ENCODE assay signal across 1 cellular context in the genomic region with DNA sequence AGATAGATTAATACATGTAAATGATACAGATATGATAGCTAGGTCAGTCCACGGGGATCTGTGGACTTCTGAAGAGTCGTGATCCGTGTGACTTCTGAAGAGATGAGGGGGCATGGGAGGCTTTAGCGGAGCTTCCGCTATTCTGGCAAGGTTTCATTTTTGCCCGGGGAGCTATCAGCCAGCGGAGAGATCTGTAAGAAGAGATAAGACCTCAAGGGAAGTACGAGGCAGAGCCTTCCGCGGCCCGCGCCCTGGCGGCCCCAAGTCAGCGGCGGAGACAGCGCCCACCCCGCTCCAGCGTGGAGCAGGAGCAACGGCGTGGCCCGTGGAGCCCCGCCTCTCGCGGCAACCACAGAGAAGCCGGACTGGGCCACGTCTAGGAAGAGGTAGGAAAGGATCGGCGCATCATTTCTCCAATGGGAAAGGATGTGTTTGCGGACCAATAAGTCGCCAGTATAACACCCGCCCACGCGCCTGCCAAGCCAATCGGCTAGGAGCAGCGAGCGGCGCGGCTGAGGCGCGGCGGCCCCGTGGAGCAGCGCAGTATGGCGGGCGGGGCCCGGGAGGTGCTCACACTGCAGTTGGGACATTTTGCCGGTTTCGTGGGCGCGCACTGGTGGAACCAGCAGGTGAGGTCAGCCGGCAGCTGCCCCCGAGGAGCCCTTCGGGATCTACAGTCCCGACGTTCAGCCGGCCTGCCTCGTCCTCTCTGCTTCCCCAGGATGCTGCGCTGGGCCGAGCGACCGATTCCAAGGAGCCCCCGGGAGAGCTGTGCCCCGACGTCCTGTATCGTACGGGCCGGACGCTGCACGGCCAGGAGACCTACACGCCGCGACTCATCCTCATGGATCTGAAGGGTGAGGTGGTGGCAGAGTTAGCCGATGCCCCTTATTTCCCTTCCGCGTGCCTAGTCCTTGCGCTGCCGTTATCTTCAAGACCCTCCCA.
TF ChIP-seq lines count a peak whose summit lies in the region.

No MANE protein-coding gene starts in this region.

TF ChIP-seq in HepG2, 621 proteins besides CTCF, POLR2A, EP300 and RAD21 (continued from another document and continues in another):
- peak; percentile 94 for TF ChIP-seq POLR2G (IDR thresholded peaks at IDR 0.05; ENCODE audit: low read depth, low read length)
- TF ChIP-seq ZNF782 (CRISPR knock-in tag; IDR thresholded peaks at IDR 0.05; ENCODE audit: borderline replicate concordance), result peak; percentile 37; the same call in 1 of the 2 replicates
- TF ChIP-seq, protein P1, sequence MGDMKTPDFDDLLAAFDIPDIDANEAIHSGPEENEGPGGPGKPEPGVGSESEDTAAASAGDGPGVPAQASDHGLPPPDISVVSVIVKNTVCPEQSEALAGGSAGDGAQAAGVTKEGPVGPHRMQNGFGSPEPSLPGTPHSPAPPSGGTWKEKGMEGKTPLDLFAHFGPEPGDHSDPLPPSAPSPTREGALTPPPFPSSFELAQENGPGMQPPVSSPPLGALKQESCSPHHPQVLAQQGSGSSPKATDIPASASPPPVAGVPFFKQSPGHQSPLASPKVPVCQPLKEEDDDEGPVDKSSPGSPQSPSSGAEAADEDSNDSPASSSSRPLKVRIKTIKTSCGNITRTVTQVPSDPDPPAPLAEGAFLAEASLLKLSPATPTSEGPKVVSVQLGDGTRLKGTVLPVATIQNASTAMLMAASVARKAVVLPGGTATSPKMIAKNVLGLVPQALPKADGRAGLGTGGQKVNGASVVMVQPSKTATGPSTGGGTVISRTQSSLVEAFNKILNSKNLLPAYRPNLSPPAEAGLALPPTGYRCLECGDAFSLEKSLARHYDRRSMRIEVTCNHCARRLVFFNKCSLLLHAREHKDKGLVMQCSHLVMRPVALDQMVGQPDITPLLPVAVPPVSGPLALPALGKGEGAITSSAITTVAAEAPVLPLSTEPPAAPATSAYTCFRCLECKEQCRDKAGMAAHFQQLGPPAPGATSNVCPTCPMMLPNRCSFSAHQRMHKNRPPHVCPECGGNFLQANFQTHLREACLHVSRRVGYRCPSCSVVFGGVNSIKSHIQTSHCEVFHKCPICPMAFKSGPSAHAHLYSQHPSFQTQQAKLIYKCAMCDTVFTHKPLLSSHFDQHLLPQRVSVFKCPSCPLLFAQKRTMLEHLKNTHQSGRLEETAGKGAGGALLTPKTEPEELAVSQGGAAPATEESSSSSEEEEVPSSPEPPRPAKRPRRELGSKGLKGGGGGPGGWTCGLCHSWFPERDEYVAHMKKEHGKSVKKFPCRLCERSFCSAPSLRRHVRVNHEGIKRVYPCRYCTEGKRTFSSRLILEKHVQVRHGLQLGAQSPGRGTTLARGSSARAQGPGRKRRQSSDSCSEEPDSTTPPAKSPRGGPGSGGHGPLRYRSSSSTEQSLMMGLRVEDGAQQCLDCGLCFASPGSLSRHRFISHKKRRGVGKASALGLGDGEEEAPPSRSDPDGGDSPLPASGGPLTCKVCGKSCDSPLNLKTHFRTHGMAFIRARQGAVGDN (CRISPR knock-in tag; IDR thresholded peaks at IDR 0.05), result peak; percentile 84
- 0 out of 2 replicates have a peak, but pooled peaks have one; percentile 46 for TF ChIP-seq KAT7 (CRISPR knock-in tag; IDR thresholded peaks at IDR 0.05; ENCODE audit: borderline replicate concordance)
- TF ChIP-seq, protein P2, sequence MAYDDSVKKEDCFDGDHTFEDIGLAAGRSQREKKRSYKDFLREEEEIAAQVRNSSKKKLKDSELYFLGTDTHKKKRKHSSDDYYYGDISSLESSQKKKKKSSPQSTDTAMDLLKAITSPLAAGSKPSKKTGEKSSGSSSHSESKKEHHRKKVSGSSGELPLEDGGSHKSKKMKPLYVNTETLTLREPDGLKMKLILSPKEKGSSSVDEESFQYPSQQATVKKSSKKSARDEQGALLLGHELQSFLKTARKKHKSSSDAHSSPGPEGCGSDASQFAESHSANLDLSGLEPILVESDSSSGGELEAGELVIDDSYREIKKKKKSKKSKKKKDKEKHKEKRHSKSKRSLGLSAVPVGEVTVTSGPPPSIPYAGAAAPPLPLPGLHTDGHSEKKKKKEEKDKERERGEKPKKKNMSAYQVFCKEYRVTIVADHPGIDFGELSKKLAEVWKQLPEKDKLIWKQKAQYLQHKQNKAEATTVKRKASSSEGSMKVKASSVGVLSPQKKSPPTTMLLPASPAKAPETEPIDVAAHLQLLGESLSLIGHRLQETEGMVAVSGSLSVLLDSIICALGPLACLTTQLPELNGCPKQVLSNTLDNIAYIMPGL (CRISPR knock-in tag; IDR thresholded peaks at IDR 0.05; ENCODE audit: borderline replicate concordance in 1 of 2, low read depth in 1 of 2), result peak; percentile 43 to 71; a peak in 3 of 4 replicates
- TF ChIP-seq POLR2AphosphoS5 (IDR thresholded peaks at IDR 0.05; ENCODE audit: low read depth, low read length), result peak; percentile 76
- peak; percentile 18; the same call in 1 of the 2 replicates for TF ChIP-seq ZNF768 (CRISPR knock-in tag; IDR thresholded peaks at IDR 0.05)
- TF ChIP-seq RBFOX2 (IDR thresholded peaks at IDR 0.05; ENCODE audit: low read depth, low read length), result peak; percentile 86
- TF ChIP-seq ELF1 (CRISPR knock-in tag; IDR thresholded peaks at IDR 0.05), result peak; percentile 36; the same call in 1 of the 2 replicates
- 0 out of 2 replicates have a peak, but pooled peaks have one; percentile 58 for TF ChIP-seq ZC3H13 (CRISPR knock-in tag; IDR thresholded peaks at IDR 0.05)
- TF ChIP-seq TARDBP (CRISPR knock-in tag; IDR thresholded peaks at IDR 0.05), result peak; percentile 41; the same call in 1 of the 2 replicates
- peak; percentile 30; the same call in 1 of the 2 replicates for TF ChIP-seq ZNF362 (CRISPR knock-in tag; IDR thresholded peaks at IDR 0.05; ENCODE audit: borderline replicate concordance)
- TF ChIP-seq ZNF883 (CRISPR knock-in tag; IDR thresholded peaks at IDR 0.05; ENCODE audit: not compliant biosample characterization), result peak; percentile 39
- TF ChIP-seq NFYC (CRISPR knock-in tag; IDR thresholded peaks at IDR 0.05), result peak; percentile 83
- TF ChIP-seq HOXA3 (CRISPR knock-in tag; IDR thresholded peaks at IDR 0.05), result peak; percentile 65; the same call in 1 of the 2 replicates
- TF ChIP-seq, protein P3, sequence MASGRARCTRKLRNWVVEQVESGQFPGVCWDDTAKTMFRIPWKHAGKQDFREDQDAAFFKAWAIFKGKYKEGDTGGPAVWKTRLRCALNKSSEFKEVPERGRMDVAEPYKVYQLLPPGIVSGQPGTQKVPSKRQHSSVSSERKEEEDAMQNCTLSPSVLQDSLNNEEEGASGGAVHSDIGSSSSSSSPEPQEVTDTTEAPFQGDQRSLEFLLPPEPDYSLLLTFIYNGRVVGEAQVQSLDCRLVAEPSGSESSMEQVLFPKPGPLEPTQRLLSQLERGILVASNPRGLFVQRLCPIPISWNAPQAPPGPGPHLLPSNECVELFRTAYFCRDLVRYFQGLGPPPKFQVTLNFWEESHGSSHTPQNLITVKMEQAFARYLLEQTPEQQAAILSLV (CRISPR knock-in tag; IDR thresholded peaks at IDR 0.05; ENCODE audit: borderline replicate concordance), result peak; percentile 50; the same call in 1 of the 2 replicates
- TF ChIP-seq ELF4 (CRISPR knock-in tag; IDR thresholded peaks at IDR 0.05; ENCODE audit: borderline replicate concordance), result peak; percentile 52; the same call in 1 of the 2 replicates
- peak; percentile 56; the same call in 1 of the 2 replicates for TF ChIP-seq ZNF792 (CRISPR knock-in tag; IDR thresholded peaks at IDR 0.05)
- TF ChIP-seq ZNF720 (CRISPR knock-in tag; IDR thresholded peaks at IDR 0.05), result peak; percentile 51; the same call in 1 of the 2 replicates
- peak; percentile 85 for TF ChIP-seq SP2 (CRISPR knock-in tag; IDR thresholded peaks at IDR 0.05)
- TF ChIP-seq, protein P4, sequence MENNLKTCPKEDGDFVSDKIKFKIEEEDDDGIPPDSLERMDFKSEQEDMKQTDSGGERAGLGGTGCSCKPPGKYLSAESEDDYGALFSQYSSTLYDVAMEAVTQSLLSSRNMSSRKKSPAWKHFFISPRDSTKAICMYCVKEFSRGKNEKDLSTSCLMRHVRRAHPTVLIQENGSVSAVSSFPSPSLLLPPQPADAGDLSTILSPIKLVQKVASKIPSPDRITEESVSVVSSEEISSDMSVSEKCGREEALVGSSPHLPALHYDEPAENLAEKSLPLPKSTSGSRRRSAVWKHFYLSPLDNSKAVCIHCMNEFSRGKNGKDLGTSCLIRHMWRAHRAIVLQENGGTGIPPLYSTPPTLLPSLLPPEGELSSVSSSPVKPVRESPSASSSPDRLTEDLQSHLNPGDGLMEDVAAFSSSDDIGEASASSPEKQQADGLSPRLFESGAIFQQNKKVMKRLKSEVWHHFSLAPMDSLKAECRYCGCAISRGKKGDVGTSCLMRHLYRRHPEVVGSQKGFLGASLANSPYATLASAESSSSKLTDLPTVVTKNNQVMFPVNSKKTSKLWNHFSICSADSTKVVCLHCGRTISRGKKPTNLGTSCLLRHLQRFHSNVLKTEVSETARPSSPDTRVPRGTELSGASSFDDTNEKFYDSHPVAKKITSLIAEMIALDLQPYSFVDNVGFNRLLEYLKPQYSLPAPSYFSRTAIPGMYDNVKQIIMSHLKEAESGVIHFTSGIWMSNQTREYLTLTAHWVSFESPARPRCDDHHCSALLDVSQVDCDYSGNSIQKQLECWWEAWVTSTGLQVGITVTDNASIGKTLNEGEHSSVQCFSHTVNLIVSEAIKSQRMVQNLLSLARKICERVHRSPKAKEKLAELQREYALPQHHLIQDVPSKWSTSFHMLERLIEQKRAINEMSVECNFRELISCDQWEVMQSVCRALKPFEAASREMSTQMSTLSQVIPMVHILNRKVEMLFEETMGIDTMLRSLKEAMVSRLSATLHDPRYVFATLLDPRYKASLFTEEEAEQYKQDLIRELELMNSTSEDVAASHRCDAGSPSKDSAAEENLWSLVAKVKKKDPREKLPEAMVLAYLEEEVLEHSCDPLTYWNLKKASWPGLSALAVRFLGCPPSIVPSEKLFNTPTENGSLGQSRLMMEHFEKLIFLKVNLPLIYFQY (CRISPR knock-in tag; IDR thresholded peaks at IDR 0.05; ENCODE audit: borderline replicate concordance), result peak; percentile 31; the same call in 1 of the 2 replicates
- peak; percentile 18; the same call in 1 of the 2 replicates for TF ChIP-seq ZBTB38 (CRISPR knock-in tag; IDR thresholded peaks at IDR 0.05)
- TF ChIP-seq ZNF343 (CRISPR knock-in tag; IDR thresholded peaks at IDR 0.05), result 0 out of 2 replicates have a peak, but pooled peaks have one; percentile 36
- peak; percentile 56; the same call in 1 of the 2 replicates for TF ChIP-seq TAF1 (CRISPR knock-in tag; IDR thresholded peaks at IDR 0.05)
- TF ChIP-seq MXI1 (IDR thresholded peaks at IDR 0.05; ENCODE audit: borderline replicate concordance, low read depth, low read length), result peak; percentile 83; the same call in 1 of the 3 replicates
- TF ChIP-seq BORCS8-MEF2B (CRISPR knock-in tag; IDR thresholded peaks at IDR 0.05), result peak; percentile 70; the same call in 1 of the 2 replicates
- peak; percentile 76 for TF ChIP-seq ZBTB7B (CRISPR knock-in tag; IDR thresholded peaks at IDR 0.05)
- 0 out of 2 replicates have a peak, but pooled peaks have one; percentile 35 for TF ChIP-seq ARNTL (CRISPR knock-in tag; IDR thresholded peaks at IDR 0.05)
- TF ChIP-seq ZNF564 (CRISPR knock-in tag; IDR thresholded peaks at IDR 0.05), result peak; percentile 83; the same call in 1 of the 2 replicates
- peak; percentile 78 for TF ChIP-seq ZNF574 (CRISPR knock-in tag; IDR thresholded peaks at IDR 0.05)
- TF ChIP-seq ZNF891 (CRISPR knock-in tag; IDR thresholded peaks at IDR 0.05), result 0 out of 2 replicates have a peak, but pooled peaks have one; percentile 64
- TF ChIP-seq ZBTB26 (CRISPR knock-in tag; IDR thresholded peaks at IDR 0.05; ENCODE audit: borderline replicate concordance), result peak; percentile 71
- TF ChIP-seq CBFB (CRISPR knock-in tag; IDR thresholded peaks at IDR 0.05), result peak; percentile 76; the same call in 1 of the 2 replicates
- TF ChIP-seq KDM2A (CRISPR knock-in tag; IDR thresholded peaks at IDR 0.05; ENCODE audit: borderline replicate concordance, low read depth), result peak; percentile 91
